1 cellular context compared by ENCODE assay signal in genomic region chr4:76233534-76233933, GRCh38.
TF ChIP-seq lines count a peak whose summit lies in the region.

No MANE protein-coding gene starts in this region.

TF ChIP-seq in WTC11, 78 proteins besides CTCF, POLR2A, EP300 and RAD21 (continued from another document):
- no peak for TF ChIP-seq ESRRA (CRISPR knock-in tag; IDR thresholded peaks at IDR 0.05; ENCODE audit: borderline replicate concordance)
